In genomic region chr2:191544511-191545062, GRCh38 we compare ENCODE assay signal across 21 cellular contexts.
DNase-seq lines count a peak whose midpoint lies in the region; ATAC-seq, FAIRE-seq and TF ChIP-seq lines count a peak whose summit lies in the region.
"Had no signal": no experiment of that assay in that cellular context is flagged by ENCODE, and none has a peak within 500 bp of the region (broad histone marks: within the 10 kb centered on the region; RNA-seq: fewer than 3 reads in every experiment).

No MANE protein-coding gene starts in this region.

- H3F3A ChIP-seq in GM23338 (replicated peaks; ENCODE audit: low read depth) = no peaks in the 10 kb centered on the region

- H3K27ac Mint-ChIP-seq in GM23338 (no peak overlapping the region), natural killer cell (no peak overlapping the region)
- H3K27ac Mint-ChIP-seq: CD4-positive, alpha-beta memory T cell; T-cell had no signal

- H3K27me3 ChIP-seq in GM23338 (ENCODE audit: insufficient read depth) (no peaks in the 10 kb centered on the region), H1 (replicated peaks in 1 of 4; ENCODE audit: control insufficient read depth in 3 of 4, extremely low read depth in 1 of 4, insufficient read depth in 3 of 4, low read length in 3 of 4) (no peaks in the 10 kb centered on the region)
- H3K27me3 ChIP-seq: BE2C, Peyer's patch had no signal

- no peak for TF ChIP-seq RAD21 in H1 (IDR thresholded peaks at IDR 0.05 in 1 of 2, conservative IDR thresholded peaks at IDR 0.05 in 1 of 2; ENCODE audit: low read depth in 2 of 2, low read length in 2 of 2)

- H3K4me1 Mint-ChIP-seq in GM23338 (peaks cover 3% of the 10 kb centered on the region), natural killer cell (no peaks in the 10 kb centered on the region)
- H3K4me1 Mint-ChIP-seq: CD4-positive, alpha-beta memory T cell had no signal

- no peak for FAIRE-seq in H1 (lab: Jason Lieb, UNC)
- FAIRE-seq: GM12878, GM18507 had no signal

- no peak overlapping the region for H3K23ac ChIP-seq in H1 (ENCODE audit: insufficient read length)

- H3K18ac ChIP-seq in H1 (ENCODE audit: extremely low read depth, low read length) = no peak overlapping the region

- no peak for TF ChIP-seq POLR2A in H1 (IDR thresholded peaks at IDR 0.05; ENCODE audit: control extremely low read depth in 1 of 2, low read depth in 2 of 2, low read length in 2 of 2)

- no peak overlapping the region for H3K9ac ChIP-seq in H1 (replicated peaks in 1 of 4; ENCODE audit: extremely low read depth in 1 of 4, low read depth in 3 of 4, low read length in 3 of 4)
- H3K9ac ChIP-seq: SK-N-SH had no signal

- no peak overlapping the region for H2BK15ac ChIP-seq in H1 (ENCODE audit: low read length)

- H3K79me2 ChIP-seq in GM23338 (replicated peaks; ENCODE audit: insufficient read depth) (no peaks in the 10 kb centered on the region), H1 (ENCODE audit: control insufficient read depth in 1 of 2, insufficient read depth in 2 of 2, low read length in 2 of 2) (no peaks in the 10 kb centered on the region)

- H4K91ac ChIP-seq in H1 (replicated peaks; ENCODE audit: insufficient read length, low read length) = no peak overlapping the region

- H2BK120ac ChIP-seq in H1 (replicated peaks; ENCODE audit: low read depth, low read length) = no peak overlapping the region

- no peak overlapping the region for H3K4me3 Mint-ChIP-seq in GM23338
- H3K4me3 Mint-ChIP-seq in natural killer cell = no peak overlapping the region
- H3K4me3 Mint-ChIP-seq: CD4-positive, alpha-beta memory T cell; T-cell had no signal

- H4K8ac ChIP-seq in H1 (ENCODE audit: extremely low read depth, insufficient read depth, low read length) = no peak overlapping the region

- no peak overlapping the region for H2BK5ac ChIP-seq in H1 (ENCODE audit: low read depth, low read length)

- no peak overlapping the region for H2BK20ac ChIP-seq in H1 (ENCODE audit: low read length)

- TF ChIP-seq CTCF in GM23338 (conservative IDR thresholded peaks at IDR 0.05; ENCODE audit: low read depth in 2 of 2) (no peak), H1 (IDR thresholded peaks at IDR 0.05; ENCODE audit: control extremely low read depth in 1 of 3, insufficient read depth in 1 of 3, low read depth in 1 of 3, low read length in 3 of 3) (no peak), natural killer cell (IDR thresholded peaks at IDR 0.05) (no peak)

- H3K4me1 ChIP-seq in GM23338 (ENCODE audit: insufficient read depth) = no peaks in the 10 kb centered on the region; the same call in 1 of the 2 replicates
- peaks cover 0 to 4% (median under 1%) of the 10 kb centered on the region in 4 experiments; a peak in 3 of 7 replicates for H3K4me1 ChIP-seq in H1 (replicated peaks in 1 of 4; ENCODE audit: control insufficient read depth in 3 of 4, insufficient read depth in 4 of 4, low read length in 3 of 4)
- H3K4me1 ChIP-seq: Peyer's patch had no signal

- H3K4ac ChIP-seq in H1 (replicated peaks; ENCODE audit: insufficient read length, low read depth, low read length) = no peak overlapping the region

- POLR2A ChIA-PET in H1 (lab: Charles Lee; ENCODE audit: partially characterized antibody) = no interaction called here

- no peak overlapping the region for H3K56ac ChIP-seq in H1 (replicated peaks; ENCODE audit: insufficient read length, low read depth, low read length)

- H3K36me3 ChIP-seq in GM23338 (ENCODE audit: insufficient read depth) (no peaks in the 10 kb centered on the region), H1 (ENCODE audit: control insufficient read depth in 2 of 4, insufficient read depth in 4 of 4, low read length in 3 of 4) (no peaks in the 10 kb centered on the region)
- H3K36me3 ChIP-seq: BE2C, Peyer's patch had no signal

- H3K14ac ChIP-seq in H1 (ENCODE audit: insufficient read length) = no peak overlapping the region

- in situ Hi-C loops in ACHN (cut with HindIII; ENCODE audit: low pct_ligation_motif_present, low pct_unique_long_range_greater_than_20kb, low sequenced_read_pairs) = no loop called here

- H3K36me3 Mint-ChIP-seq in GM23338 (ENCODE audit: low read depth) (no peaks in the 10 kb centered on the region), natural killer cell (no peaks in the 10 kb centered on the region)
- H3K36me3 Mint-ChIP-seq: T-cell had no signal

- H3K27ac ChIP-seq in GM23338 (ENCODE audit: low read depth) (no peak overlapping the region), H1 (ENCODE audit: low read depth, low read length) (no peak overlapping the region)
- H3K27ac ChIP-seq: Peyer's patch had no signal

- H3K9me2 ChIP-seq in GM23338 (ENCODE audit: insufficient read depth) = no peaks in the 10 kb centered on the region
- H3K9me2 ChIP-seq: SK-N-SH had no signal

- H3K9me3 Mint-ChIP-seq in GM23338 = peaks cover 5% of the 10 kb centered on the region; the same call in 2 of the 3 replicates
- no peaks in the 10 kb centered on the region for H3K9me3 Mint-ChIP-seq in natural killer cell

- 0 out of 2 replicates have a peak overlapping the region, but pooled peaks have one; percentile 2 for H2AFZ ChIP-seq in GM23338
- peak overlapping the region; percentile 57; the same call in 1 of the 2 replicates for H2AFZ ChIP-seq in H1 (ENCODE audit: low read length)

- no peak overlapping the region for H2BK12ac ChIP-seq in H1 (ENCODE audit: low read depth, low read length)

- H2AK5ac ChIP-seq in H1 (ENCODE audit: low read depth, low read length) = no peak overlapping the region

- no peaks in the 10 kb centered on the region for H4K20me1 ChIP-seq in GM23338 (replicated peaks; ENCODE audit: insufficient read depth)
- no peaks in the 10 kb centered on the region for H4K20me1 ChIP-seq in H1 (replicated peaks in 1 of 2; ENCODE audit: control insufficient read depth in 1 of 2, insufficient read depth in 2 of 2, low read length in 2 of 2)

- H3K79me1 ChIP-seq in H1 (ENCODE audit: low read depth, low read length) = no peaks in the 10 kb centered on the region

- peaks cover 2% of the 10 kb centered on the region for H3K27me3 Mint-ChIP-seq in GM23338 (ENCODE audit: insufficient read depth, low read depth, poor library complexity)
- H3K27me3 Mint-ChIP-seq in natural killer cell (ENCODE audit: low read depth in 2 of 2) = peaks cover 3 to 5% of the 10 kb centered on the region in 2 donors

- ATAC-seq in GM23338 = no peak
- no peak for ATAC-seq in natural killer cell
- ATAC-seq in GM21723 (IDR thresholded peaks at IDR 0.05; ENCODE audit: unreplicated experiment) = no peak
- ATAC-seq: GM12878, T-cell had no signal

- TF ChIP-seq EP300 in H1 (IDR thresholded peaks at IDR 0.05; ENCODE audit: borderline replicate concordance in 1 of 2, low read depth in 2 of 2, low read length in 2 of 2) = no peak

- H3K4me3 ChIP-seq in GM23338 (no peak overlapping the region), H1 (ENCODE audit: extremely low read depth in 1 of 4, insufficient read depth in 2 of 4, low read depth in 3 of 4, low read length in 4 of 4) (no peak overlapping the region)
- H3K4me3 ChIP-seq: GM12878, Peyer's patch had no signal

- intact Hi-C loops in natural killer cell (cut with micrococcal nuclease) = no loop called here

- no peak overlapping the region for H4K5ac ChIP-seq in H1 (ENCODE audit: insufficient read length, low read depth, low read length)

- CTCF ChIA-PET in H1 (lab: Charles Lee; ENCODE audit: partially characterized antibody) = interaction anchor here (1.2 to 3.6 kb wide), 3 partner anchors 10 to 390 kb away, joined by 3 to 34 read pairs (median 3); no protein-coding TSS in a partner anchor

- DNase-seq in DMS153 treated with DMSO at 0.1 percent for 48 hours (lab: John Stamatoyannopoulos, UW; ENCODE audit: unreplicated experiment) (peak; percentile 19), GM23338 (ENCODE audit: low spot score) (no peak), NCI-H69 (lab: John Stamatoyannopoulos, UW) (peak; percentile 2), H1 (ENCODE audit: low read depth in 1 of 2, low spot score in 2 of 2) (no peak), ACHN (no peak), natural killer cell (no peak)
- DNase-seq in activated CD4-positive, alpha-beta T cell treated with anti-CD3 and anti-CD28 coated beads for 1 hour = no peak
- DNase-seq: BE2C; CD4-positive, alpha-beta memory T cell; GDM1; Kasumi-1; NCI-H2227 treated with DMSO at 0.1 percent for 48 hours; NCI-H774; Peyer's patch; Right ventricle myocardium superior; SK-N-SH; T-cell; T-helper 9 cell had no signal

- H3K4me2 ChIP-seq in GM23338 = no peak overlapping the region
- H3K4me2 ChIP-seq in H1 (ENCODE audit: insufficient read depth in 1 of 2, low read depth in 2 of 2, low read length in 2 of 2) = no peak overlapping the region
- H3K4me2 ChIP-seq: SK-N-SH had no signal

- no peaks in the 10 kb centered on the region for H3K23me2 ChIP-seq in H1 (ENCODE audit: low read depth, low read length)

- no peaks in the 10 kb centered on the region for H3K9me3 ChIP-seq in H1 (ENCODE audit: insufficient read depth in 2 of 2, low read depth in 1 of 2, low read length in 1 of 2)
- H3K9me3 ChIP-seq: BE2C, Peyer's patch, SK-N-SH had no signal

TF ChIP-seq in H1, 55 proteins besides CTCF, POLR2A, EP300 and RAD21 (continues in another document):
- no peak for TF ChIP-seq TAF7 (optimal IDR thresholded peaks at IDR 0.05; ENCODE audit: borderline replicate concordance, low read depth, low read length)
- no peak for TF ChIP-seq SIX5 (IDR thresholded peaks at IDR 0.05; ENCODE audit: low read depth, low read length)
- TF ChIP-seq YY1 (IDR thresholded peaks at IDR 0.05; ENCODE audit: low read depth, low read length) = no peak
- no peak for TF ChIP-seq KDM1A (IDR thresholded peaks at IDR 0.05; ENCODE audit: borderline replicate concordance, low read length)
- TF ChIP-seq SIRT6 (IDR thresholded peaks at IDR 0.05; ENCODE audit: low read length) = no peak
- no peak for TF ChIP-seq RBBP5 (IDR thresholded peaks at IDR 0.05; ENCODE audit: borderline replicate concordance, low read depth, low read length)
- TF ChIP-seq E2F6 (IDR thresholded peaks at IDR 0.05) = no peak
- TF ChIP-seq KDM5A (IDR thresholded peaks at IDR 0.05; ENCODE audit: low read length) = no peak
- no peak for TF ChIP-seq SRF (IDR thresholded peaks at IDR 0.05; ENCODE audit: low read depth, low read length)
- no peak for TF ChIP-seq CTBP2 (IDR thresholded peaks at IDR 0.05; ENCODE audit: borderline replicate concordance, insufficient read depth, insufficient read length, low read length)
- TF ChIP-seq CREB1 (IDR thresholded peaks at IDR 0.05) = no peak
- no peak for TF ChIP-seq GTF2F1 (IDR thresholded peaks at IDR 0.05; ENCODE audit: borderline replicate concordance, low read depth, low read length)
- no peak for TF ChIP-seq BACH1 (IDR thresholded peaks at IDR 0.05; ENCODE audit: low read length)
- no peak for TF ChIP-seq CBX8 (IDR thresholded peaks at IDR 0.05; ENCODE audit: borderline replicate concordance, low read depth, low read length)
- no peak for TF ChIP-seq NRF1 (IDR thresholded peaks at IDR 0.05; ENCODE audit: low read depth, low read length)

Comparison
In these comparisons a context has a peak if more than half of its experiments do, and no peak if none do; other contexts are left out.
1. DNase-seq: peak in DMS153 treated with DMSO at 0.1 percent for 48 hours (single experiment) and NCI-H69 (single experiment); none in GM23338 (single experiment), H1 (0 of 2), ACHN (single experiment), natural killer cell (single experiment) and activated CD4-positive, alpha-beta T cell treated with anti-CD3 and anti-CD28 coated beads for 1 hour (single experiment).